Comparison of ENCODE assay signal across 21 cellular contexts in genomic region chr16:66049865-66050264, GRCh38.
"Had no signal": no experiment of that assay in that cellular context is flagged by ENCODE, and none has a peak within 500 bp of the region (broad histone marks: within the 10 kb centered on the region; RNA-seq: fewer than 3 reads in every experiment).

No MANE protein-coding gene starts in this region.

- DNase-seq: IMR-90, Karpas-422, KG1, MM.1S, NCI-H1092 treated with DMSO at 0.1 percent for 48 hours, NCI-H1436, NCI-H187, NCI-H2029, NCI-H2081 treated with DMSO at 0.1 percent for 48 hours, NCI-H2171, NCI-H226, NCI-H446, NCI-H510A, NCI-H524 treated with DMSO at 0.1 percent for 48 hours, NCI-H69, NCI-H774, Right ventricle myocardium superior, RPMI8226, SIG-M5, SK-N-SH had no signal

- H3K9ac ChIP-seq: SK-N-SH had no signal

- H3K4me2 ChIP-seq: SK-N-SH had no signal

- H3K9me3 ChIP-seq: SK-N-SH had no signal

- ATAC-seq: HepG2 had no signal
